6 cellular contexts compared by ENCODE assay signal in genomic region chr15:44532275-44532674, GRCh38. TPM values are rescaled to one million over a fixed set of nuclear protein-coding genes. Genes with fewer than 3 reads are reported as not detected.
DNase-seq lines count a peak whose midpoint lies in the region; ATAC-seq, FAIRE-seq and TF ChIP-seq lines count a peak whose summit lies in the region.
"Not testable (repeated sequence)": the region's sequence is repeated elsewhere in the genome, so short reads cannot be mapped to it uniquely, and the experiment has no call there.

No MANE protein-coding gene starts in this region.

- H3K27ac Mint-ChIP-seq in CD4-positive, alpha-beta T cell = peak overlapping the region; percentile 67
- H3K27ac Mint-ChIP-seq in T-helper 17 cell = peak overlapping the region; percentile 85
- peak overlapping the region; percentile 76 for H3K27ac Mint-ChIP-seq in activated T-cell treated with anti-CD3 and anti-CD28 coated beads, Interleukin-2, amount 50 U/mL, for 24 hours
- H3K27ac Mint-ChIP-seq in neural crest cell (ENCODE audit: unreplicated experiment) = not testable (repeated sequence)

- intact Hi-C loops in CD4-positive, alpha-beta T cell (cut with DNase I, micrococcal nuclease) = not testable (repeated sequence)
- intact Hi-C loops in K562 (cut with micrococcal nuclease) = loop anchor here (10.0 kb wide), 1 partner anchor 317 kb away; no protein-coding TSS in a partner anchor

- not testable (repeated sequence) for H3K9ac ChIP-seq in K562 (ENCODE audit: insufficient read depth in 1 of 2, low read depth in 2 of 2, low read length in 2 of 2)

- H3K27ac ChIP-seq in CD4-positive, alpha-beta T cell (ENCODE audit: low read depth, low read length) = peak overlapping the region; percentile 11
- not testable (repeated sequence) for H3K27ac ChIP-seq in K562 (ENCODE audit: extremely low read depth, low read depth, low read length)

- not testable (repeated sequence) for DNase-seq in CD4-positive, alpha-beta T cell; T-helper 17 cell; activated T-cell treated with anti-CD3 and anti-CD28 coated beads, Interleukin-2, amount 50 U/mL, for 24 hours; K562 (ENCODE audit: extremely low read depth in 1 of 4, low spot score in 3 of 4); neural crest cell (ENCODE audit: low read depth, low spot score)
- peak; percentile 3 for DNase-seq in superior temporal gyrus (ENCODE audit: extremely low spot score)

- 86% methylated on average over 5 of the region's 5 CpGs for WGBS in K562 (ENCODE audit: insufficient coverage, low coverage, missing lambda C conversion rate)

- H3K4me1 Mint-ChIP-seq in CD4-positive, alpha-beta T cell (ENCODE audit: low read depth) = peaks cover 31% of the 10 kb centered on the region
- peaks cover 17% of the 10 kb centered on the region for H3K4me1 Mint-ChIP-seq in T-helper 17 cell
- H3K4me1 Mint-ChIP-seq in activated T-cell treated with anti-CD3 and anti-CD28 coated beads, Interleukin-2, amount 50 U/mL, for 24 hours (ENCODE audit: low read depth) = peaks cover 28% of the 10 kb centered on the region
- H3K4me1 Mint-ChIP-seq in neural crest cell = peaks cover 16% of the 10 kb centered on the region

- H3K9me1 ChIP-seq in K562 (ENCODE audit: control insufficient read depth, insufficient read depth, low read length) = not testable (repeated sequence)

- not testable (repeated sequence) for TF ChIP-seq RAD21 in K562 (CRISPR knock-in tag; conservative IDR thresholded peaks at IDR 0.05 in 1 of 2, IDR thresholded peaks at IDR 0.05 in 1 of 2)

- TF ChIP-seq CTCF in CD4-positive, alpha-beta T cell (IDR thresholded peaks at IDR 0.05); K562 (IDR thresholded peaks at IDR 0.05 in 2 of 3, conservative IDR thresholded peaks at IDR 0.05 in 1 of 3; ENCODE audit: insufficient read depth in 2 of 3, low read depth in 1 of 3, low read length in 3 of 3); neural crest cell (conservative IDR thresholded peaks at IDR 0.05): not testable (repeated sequence)

- in situ Hi-C loops in K562 (cut with MboI) = not testable (repeated sequence)

- H3K9me3 ChIP-seq in CD4-positive, alpha-beta T cell (ENCODE audit: control insufficient read depth, low read length); T-helper 17 cell (ENCODE audit: control insufficient read depth, low read length, poor library complexity, severe bottlenecking); K562 (replicated peaks; ENCODE audit: control insufficient read depth, insufficient read depth, low read depth, low read length): not testable (repeated sequence)

- peaks cover 15% of the 10 kb centered on the region; the same call in 1 of the 3 replicates for H3K36me3 ChIP-seq in K562 (ENCODE audit: control insufficient read depth, insufficient read depth, low read length)

- not testable (repeated sequence) for TF ChIP-seq EP300 in K562 (IDR thresholded peaks at IDR 0.05; ENCODE audit: low read length)

- H3K27me3 Mint-ChIP-seq in CD4-positive, alpha-beta T cell; T-helper 17 cell; activated T-cell treated with anti-CD3 and anti-CD28 coated beads, Interleukin-2, amount 50 U/mL, for 24 hours; neural crest cell (ENCODE audit: low read depth): not testable (repeated sequence)

- H3K4me3 ChIP-seq in K562 = not testable (repeated sequence)

- peaks cover 19% of the 10 kb centered on the region for H3K36me3 Mint-ChIP-seq in CD4-positive, alpha-beta T cell (ENCODE audit: low read depth)
- H3K36me3 Mint-ChIP-seq in T-helper 17 cell (ENCODE audit: low read depth); neural crest cell (ENCODE audit: low read depth): not testable (repeated sequence)
- H3K36me3 Mint-ChIP-seq in activated T-cell treated with anti-CD3 and anti-CD28 coated beads, Interleukin-2, amount 50 U/mL, for 24 hours (ENCODE audit: low read depth) = peaks cover 46% of the 10 kb centered on the region

- ATAC-seq in CD4-positive, alpha-beta T cell (ENCODE audit: poor library complexity); T-helper 17 cell; K562: not testable (repeated sequence)

- H3K79me2 ChIP-seq in K562 (ENCODE audit: control insufficient read depth, insufficient read depth, low read length) = peaks cover 25% of the 10 kb centered on the region

- H3K27me3 ChIP-seq in CD4-positive, alpha-beta T cell (ENCODE audit: control insufficient read depth, insufficient read depth, low read length); K562 (ENCODE audit: control insufficient read depth in 2 of 2, insufficient read depth in 2 of 2, low read length in 2 of 2): not testable (repeated sequence)

- peaks cover 0 to 19% of the 10 kb centered on the region in 2 experiments; a peak in 4 of 5 replicates for H3K4me1 ChIP-seq in K562 (replicated peaks in 1 of 2; ENCODE audit: control insufficient read depth in 2 of 2, insufficient read depth in 2 of 2, low read length in 2 of 2)

- H3K4me3 Mint-ChIP-seq in CD4-positive, alpha-beta T cell; T-helper 17 cell; activated T-cell treated with anti-CD3 and anti-CD28 coated beads, Interleukin-2, amount 50 U/mL, for 24 hours: not testable (repeated sequence)
- H3K4me3 Mint-ChIP-seq in neural crest cell = peak overlapping the region; percentile 10

- H4K20me1 ChIP-seq in K562 (replicated peaks; ENCODE audit: control insufficient read depth, insufficient read depth, low read length) = not testable (repeated sequence)

- BruUV-seq in K562 (replicated peaks; lab: Mats Ljungman, UMichigan) = not testable (repeated sequence)

- not testable (repeated sequence) for H3K4me2 ChIP-seq in K562 (ENCODE audit: insufficient read depth, low read length)

- not testable (repeated sequence) for FAIRE-seq in K562 (lab: Jason Lieb, UNC)

- CTCF ChIA-PET in CD4-positive, alpha-beta T cell (lab: Charles Lee) = interaction anchor here (0.5 to 2.3 kb wide), 3 partner anchors 13 to 145 kb away, joined by 5 to 7 read pairs (median 6); no protein-coding TSS in a partner anchor
- CTCF ChIA-PET in K562 (lab: Yijun Ruan, JAX; ENCODE audit: low intra/inter-chr PET ratio) = not testable (repeated sequence)

- POLR2A ChIA-PET in CD4-positive, alpha-beta T cell (lab: Charles Lee) = interaction anchor here (1.3 to 2.1 kb wide), 4 partner anchors 14 to 244 kb away, joined by 3 to 6 read pairs (median 4); partner anchors contain the start of gene GOLM2
- POLR2A ChIA-PET in K562 (lab: Yijun Ruan, JAX) = interaction anchor here (0.6 to 1.5 kb wide), 2 partner anchors 31 to 323 kb away, joined by 4 read pairs; no protein-coding TSS in a partner anchor

- H2AFZ ChIP-seq in K562 (ENCODE audit: low read depth, low read length) = not testable (repeated sequence)

- TF ChIP-seq POLR2A in K562 (conservative IDR thresholded peaks at IDR 0.05) = not testable (repeated sequence)

- not testable (repeated sequence) for H3K9me3 Mint-ChIP-seq in CD4-positive, alpha-beta T cell; activated T-cell treated with anti-CD3 and anti-CD28 coated beads, Interleukin-2, amount 50 U/mL, for 24 hours; neural crest cell

TF ChIP-seq in K562, 482 proteins besides CTCF, POLR2A, EP300 and RAD21:
- peak; percentile 60; the same call in 1 of the 2 replicates for TF ChIP-seq ZBTB33 (CRISPR knock-in tag; IDR thresholded peaks at IDR 0.05)

RNA-seq across cellular contexts. Expression of gene EIF3J, which starts 4.7 kb away (rescaled TPM):
- 10 to 100 TPM; 67.6 to 69.2 TPM for total RNA-seq in CD4-positive, alpha-beta T cell
- total RNA-seq in T-helper 17 cell (10 to 100 TPM; 52.7 to 73.1 TPM), K562 (2014; rRNA removed) (80.7 and 85.0 TPM in 2 replicates), K562 (2014; rRNA removed; fragmentation: Illumina TruSeq; extraction: Trizol) (151 and 171 TPM in 2 replicates), K562 (2015; rRNA removed; fragmentation: Illumina TruSeq; extraction: Trizol) (146 and 164 TPM in 2 replicates), K562 (2021) (150 and 153 TPM in 2 replicates), neural crest cell (118 and 128 TPM in 2 replicates)
- total RNA-seq in K562 (2011; cell fraction: chromatin; rRNA removed; ENCODE audit: low replicate concordance) = 59.3 and 164 TPM in 2 replicates
- total RNA-seq in K562 (2011; cell fraction: nucleolus; rRNA removed) = 30.7 and 36.6 TPM in 2 replicates
- total RNA-seq in K562 (2011; cell fraction: nucleoplasm; rRNA removed) = 61.7 and 80.6 TPM in 2 replicates
- polyA plus RNA-seq in K562 (2011; rRNA removed) (152 and 217 TPM in 2 replicates), K562 (2014; fragmentation: Illumina TruSeq; extraction: Trizol) (192 and 215 TPM in 2 replicates), K562 (2014; fragmentation: Nextera tagmentation; extraction: Ambion mirVana) (10 to 100 TPM; 44.2 to 48.4 TPM), K562 (2014; rRNA removed) (111 and 150 TPM in 2 replicates)
- polyA plus RNA-seq in K562 (2011; cell fraction: cytosol; rRNA removed) = 38.7 and 77.9 TPM in 2 replicates
- polyA plus RNA-seq in K562 (2011; cell fraction: nucleus; rRNA removed) = 25.5 and 42.4 TPM in 2 replicates
- 150 and 152 TPM in 2 replicates for polyA plus RNA-seq in K562 (2012)
- polyA minus RNA-seq in K562 (2011; rRNA and poly(A)+ RNA removed) = 184 and 187 TPM in 2 replicates
- 46.2 and 66.9 TPM in 2 replicates for polyA minus RNA-seq in K562 (2011; cell fraction: cytosol; rRNA and poly(A)+ RNA removed)
- 17.0 and 31.5 TPM in 2 replicates for polyA minus RNA-seq in K562 (2011; cell fraction: nucleus; rRNA and poly(A)+ RNA removed)
